Comparison of ENCODE assay signal across 27 cellular contexts in the genomic region with DNA sequence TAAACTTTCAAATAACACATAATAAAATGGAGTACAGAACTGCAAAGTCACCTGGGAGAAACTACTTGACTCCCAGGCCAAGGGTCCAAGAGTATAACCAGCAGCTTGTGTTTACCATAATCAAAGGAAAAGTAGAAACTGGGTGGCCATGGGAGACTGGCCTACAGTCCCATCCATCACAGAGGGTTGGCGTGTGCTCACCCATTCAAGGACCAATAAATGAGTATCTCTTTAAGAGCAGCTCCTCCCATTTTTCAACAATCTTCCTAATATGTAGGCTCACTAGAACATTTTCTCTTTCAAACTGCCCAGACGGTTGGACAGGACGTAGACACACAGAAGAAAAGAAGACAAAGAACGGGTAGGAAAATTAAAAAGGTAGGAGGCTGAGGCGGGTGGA. TPM values are rescaled to one million over a fixed set of nuclear protein-coding genes. Genes with fewer than 3 reads are reported as not detected.
DNase-seq lines count a peak whose midpoint lies in the region; ATAC-seq, FAIRE-seq and TF ChIP-seq lines count a peak whose summit lies in the region.
"Had no signal": no experiment of that assay in that cellular context is flagged by ENCODE, and none has a peak within 500 bp of the region (broad histone marks: within the 10 kb centered on the region; RNA-seq: fewer than 3 reads in every experiment).

Gene FMO3, plus strand, starts transcription at position 302 of the 400 bp plus-strand sequence. CDS start 1,754 bp downstream, outside the sequence.

- H3K27me3 Mint-ChIP-seq in glutamatergic neuron (ENCODE audit: unreplicated experiment), result peaks cover 6% of the 10 kb centered on the region
- H3K27me3 Mint-ChIP-seq: IgD-negative memory B cell had no signal

- no peak for FAIRE-seq in HepG2 (lab: Jason Lieb, UNC)
- no peak for FAIRE-seq in GM12878 (lab: Jason Lieb, UNC)
- FAIRE-seq: H1 had no signal

- H4K20me1 ChIP-seq in HepG2 (ENCODE audit: insufficient read depth, low read length) (no peaks in the 10 kb centered on the region), GM12878 (ENCODE audit: control insufficient read depth, insufficient read depth) (no peaks in the 10 kb centered on the region)

- H3K36me3 Mint-ChIP-seq in glutamatergic neuron (ENCODE audit: unreplicated experiment), result no peaks in the 10 kb centered on the region
- H3K36me3 Mint-ChIP-seq: IgD-negative memory B cell had no signal

- no peak within 1 kb of the TSS for H3K4me3 Mint-ChIP-seq in glutamatergic neuron (ENCODE audit: unreplicated experiment)
- H3K4me3 Mint-ChIP-seq: IgD-negative memory B cell had no signal

- CTCF ChIA-PET in HepG2 (lab: Yijun Ruan, JAX; ENCODE audit: low intra/inter-chr PET ratio, low total read pairs) (no interaction called here), GM12878 (lab: Yijun Ruan, JAX) (interaction anchor here (1.9 kb wide), 1 partner anchor 9 kb away, joined by 8 read pairs; no protein-coding TSS in a partner anchor)

- SMC1A ChIA-PET in GM12878 (lab: Charles Lee; ENCODE audit: uncharacterized antibody, unreplicated experiment), result interaction anchor here (0.6 to 1.1 kb wide), 2 partner anchors 11 to 12 kb away, joined by 3 read pairs; no protein-coding TSS in a partner anchor

- TF ChIP-seq EP300 in HepG2 (IDR thresholded peaks at IDR 0.05; ENCODE audit: low read depth in 2 of 2, low read length in 2 of 2) (no peak), HepG2 (CRISPR knock-in tag; IDR thresholded peaks at IDR 0.05; ENCODE audit: borderline replicate concordance) (no peak), GM12878 (IDR thresholded peaks at IDR 0.05; ENCODE audit: borderline replicate concordance in 1 of 2, control insufficient read depth in 1 of 2, low read depth in 2 of 2, low read length in 2 of 2) (no peak)

- TF ChIP-seq CTCF in liver (IDR thresholded peaks at IDR 0.05; ENCODE audit: low read depth, low read length, missing input control) (no peak), HepG2 (CRISPR knock-in tag; IDR thresholded peaks at IDR 0.05) (no peak), GM12878 (IDR thresholded peaks at IDR 0.05 in 2 of 3, conservative IDR thresholded peaks at IDR 0.05 in 1 of 3; ENCODE audit: control insufficient read depth in 2 of 3, extremely low read depth in 1 of 3, insufficient read depth in 1 of 3, low read depth in 3 of 3, low read length in 3 of 3) (no peak), lower lobe of right lung (IDR thresholded peaks at IDR 0.05) (no peak), glutamatergic neuron (IDR thresholded peaks at IDR 0.05; ENCODE audit: partially characterized antibody, unreplicated experiment) (no peak)

- no peak within 1 kb of the TSS for H2AFZ ChIP-seq in HepG2 (ENCODE audit: low read length)
- H2AFZ ChIP-seq in GM12878 (ENCODE audit: control insufficient read depth, low read depth, low read length), result no peak within 1 kb of the TSS

- H3K9me3 ChIP-seq in liver (ENCODE audit: control insufficient read depth in 4 of 4, low read length in 3 of 4) (no peaks in the 10 kb centered on the region), HepG2 (ENCODE audit: low read length) (no peaks in the 10 kb centered on the region), GM12878 (replicated peaks; ENCODE audit: control insufficient read depth, insufficient read depth, low read length) (no peaks in the 10 kb centered on the region), lower lobe of right lung (no peaks in the 10 kb centered on the region)
- H3K9me3 ChIP-seq: SJCRH30 had no signal

- H3K9ac ChIP-seq in liver (ENCODE audit: low read depth in 1 of 2, low read length in 2 of 2) (peak within 1 kb of the TSS; percentile 92 to 93), HepG2 (ENCODE audit: insufficient read depth, low read depth, low read length) (no peak within 1 kb of the TSS), GM12878 (ENCODE audit: control insufficient read depth, insufficient read depth, low read length) (no peak within 1 kb of the TSS)
- H3K9ac ChIP-seq: KMS-11 had no signal

- H3K4me1 Mint-ChIP-seq in glutamatergic neuron (ENCODE audit: low read depth, unreplicated experiment), result no peaks in the 10 kb centered on the region

- H3K79me2 ChIP-seq in HepG2 (ENCODE audit: insufficient read depth, low read length) (no peaks in the 10 kb centered on the region), GM12878 (ENCODE audit: control insufficient read depth, insufficient read depth, low read length) (no peaks in the 10 kb centered on the region)

- no peak within 1 kb of the TSS for H3K27ac Mint-ChIP-seq in glutamatergic neuron (ENCODE audit: unreplicated experiment)
- H3K27ac Mint-ChIP-seq: IgD-negative memory B cell had no signal

- in situ Hi-C loops in HepG2 (cut with HindIII; ENCODE audit: extremely low pct_ligation_motif_present, low pct_unique_long_range_greater_than_20kb), result no loop called here
- in situ Hi-C loops in GM12878 (cut with MboI), result no loop called here

- H3K36me3 ChIP-seq in liver (ENCODE audit: control insufficient read depth in 4 of 4, insufficient read depth in 3 of 4, low read depth in 1 of 4, low read length in 3 of 4) (peaks cover 0 to 2% (median 0%) of the 10 kb centered on the region in 4 donors), HepG2 (replicated peaks in 1 of 2; ENCODE audit: control insufficient read depth in 1 of 2, insufficient read depth in 2 of 2, low read length in 2 of 2) (no peaks in the 10 kb centered on the region), GM12878 (ENCODE audit: control insufficient read depth in 2 of 2, insufficient read depth in 2 of 2, low read length in 1 of 2) (no peaks in the 10 kb centered on the region), lower lobe of right lung (no peaks in the 10 kb centered on the region)
- H3K36me3 ChIP-seq: SJCRH30 had no signal

- no peaks in the 10 kb centered on the region for H3K9me3 Mint-ChIP-seq in glutamatergic neuron (ENCODE audit: unreplicated experiment)

- H3K4me2 ChIP-seq in HepG2 (ENCODE audit: low read depth, low read length) (no peak within 1 kb of the TSS), GM12878 (ENCODE audit: control insufficient read depth, insufficient read depth) (no peak within 1 kb of the TSS)
- H3K4me2 ChIP-seq: KMS-11 had no signal

- TF ChIP-seq RAD21 in liver (IDR thresholded peaks at IDR 0.05) (peak in 1 of 2 donors; percentile 39), HepG2 (CRISPR knock-in tag; IDR thresholded peaks at IDR 0.05) (no peak), GM12878 (IDR thresholded peaks at IDR 0.05; ENCODE audit: insufficient read depth, low read depth, low read length) (no peak)

- 40% methylated on average over 5 of the region's 5 CpGs for WGBS in liver
- 45% methylated on average over 5 of the region's 5 CpGs for WGBS in HepG2 (ENCODE audit: low lambda C conversion rate)
- 43% methylated on average over 5 of the region's 5 CpGs for WGBS in GM12878 (ENCODE audit: insufficient coverage, insufficient replicate concordance, low lambda C conversion rate, missing lambda C conversion rate)

- TF ChIP-seq POLR2A in HepG2 (IDR thresholded peaks at IDR 0.05; ENCODE audit: insufficient read depth in 1 of 2, low read depth in 2 of 2, low read length in 2 of 2), result no peak
- no peak for TF ChIP-seq POLR2A in GM12878 (IDR thresholded peaks at IDR 0.05; ENCODE audit: low read depth, low read length)
- TF ChIP-seq POLR2A in GM18505 (IDR thresholded peaks at IDR 0.05; ENCODE audit: borderline replicate concordance, extremely low read depth, insufficient read depth, insufficient read length), result no peak

- H3K4me3 ChIP-seq in liver (ENCODE audit: low read depth in 1 of 3, low read length in 3 of 3) (peak within 1 kb of the TSS; percentile 64 to 99 (median 89)), HepG2 (replicated peaks in 1 of 3; ENCODE audit: insufficient read depth in 1 of 3, low read depth in 2 of 3, low read length in 3 of 3) (no peak within 1 kb of the TSS), GM12878 (no peak within 1 kb of the TSS), lower lobe of right lung (no peak within 1 kb of the TSS)
- H3K4me3 ChIP-seq: SJCRH30 had no signal

- peak within 1 kb of the TSS; percentile 56 to 73 for H3K27ac ChIP-seq in liver (ENCODE audit: low read depth in 1 of 2, low read length in 2 of 2)
- H3K27ac ChIP-seq in HepG2 (ENCODE audit: extremely low read length, insufficient read depth, low read length), result no peak within 1 kb of the TSS
- H3K27ac ChIP-seq in GM12878 (ENCODE audit: control insufficient read depth, insufficient read depth), result no peak within 1 kb of the TSS
- H3K27ac ChIP-seq in lower lobe of right lung, result no peak within 1 kb of the TSS
- H3K27ac ChIP-seq: 22Rv1, KMS-11, SJCRH30 had no signal

- H3K4me1 ChIP-seq in liver (ENCODE audit: control insufficient read depth in 4 of 4, insufficient read depth in 4 of 4, low read length in 3 of 4) (peaks cover 4 to 39% (median 31%) of the 10 kb centered on the region in 4 donors), HepG2 (ENCODE audit: insufficient read depth, low read length) (no peaks in the 10 kb centered on the region), GM12878 (ENCODE audit: control insufficient read depth, insufficient read depth, low read length) (no peaks in the 10 kb centered on the region), lower lobe of right lung (no peaks in the 10 kb centered on the region)
- H3K4me1 ChIP-seq: SJCRH30 had no signal

- ATAC-seq in HepG2 (no peak), GM12878 (no peak), lower lobe of right lung (no peak), GM18505 (IDR thresholded peaks at IDR 0.05; ENCODE audit: unreplicated experiment) (no peak), GM21360 (IDR thresholded peaks at IDR 0.05; ENCODE audit: unreplicated experiment) (no peak)
- ATAC-seq: PC-3, Right ventricle myocardium inferior had no signal

- DNase-seq in HepG2 (ENCODE audit: low spot score) (no peak), GM12878 (ENCODE audit: low read depth, low spot score) (no peak), lower lobe of right lung (no peak), NCI-H1436 (lab: John Stamatoyannopoulos, UW) (no peak), glutamatergic neuron (no peak)
- DNase-seq: Calu3; DMS153; DND-41; HCEC 1CT; NCI-H1092; NCI-H146; NCI-H1930; NCI-H2107; NCI-H446; NCI-H524 treated with DMSO at 0.1 percent for 48 hours; NCI-H774; NK-92 treated with Interleukin-12 subunit alpha and Interleukin-12 subunit beta, amount 100 ng/mL, for 24 hours; PC-3; SJCRH30 had no signal

- POLR2A ChIA-PET in HepG2 (lab: Yijun Ruan, JAX) (no interaction called here), GM12878 (lab: Charles Lee) (no interaction called here)

- RAD21 ChIA-PET in GM12878 (lab: Charles Lee; ENCODE audit: unreplicated experiment), result no interaction called here

- intact Hi-C loops in HepG2 (cut with micrococcal nuclease; ENCODE audit: unreplicated experiment) (no loop called here), GM12878 (cut with micrococcal nuclease; ENCODE audit: unreplicated experiment) (no loop called here), lower lobe of right lung (cut with DNase I) (no loop called here)

- BruUV-seq in HepG2 (replicated peaks; lab: Mats Ljungman, UMichigan), result no TSS peak
- BruUV-seq in GM12878 (replicated peaks; lab: Mats Ljungman, UMichigan), result no TSS peak

- no peaks in the 10 kb centered on the region for H3K27me3 ChIP-seq in liver (ENCODE audit: control insufficient read depth in 4 of 4, insufficient read depth in 4 of 4, low read length in 3 of 4)
- H3K27me3 ChIP-seq in HepG2 (ENCODE audit: control insufficient read depth in 1 of 2, insufficient read depth in 2 of 2, low read length in 2 of 2), result no peaks in the 10 kb centered on the region
- no peaks in the 10 kb centered on the region for H3K27me3 ChIP-seq in GM12878 (replicated peaks in 1 of 2; ENCODE audit: control insufficient read depth in 2 of 2, insufficient read depth in 2 of 2, low read length in 1 of 2)
- H3K27me3 ChIP-seq in lower lobe of right lung (ENCODE audit: low read depth), result no peaks in the 10 kb centered on the region
- H3K27me3 ChIP-seq: SJCRH30 had no signal

RNA-seq across cellular contexts. Expression of gene FMO3, which starts in this region (rescaled TPM):
- 100 to 1,000 TPM in 1 of 2 donors, 10 to 100 TPM in 1; 11.1 to 276 TPM for total RNA-seq in liver
- 100 to 1,000 TPM in 1 of 2 donors, 10 to 100 TPM in 1; 99.5 to 147 TPM for polyA plus RNA-seq in liver
- not detected in 2 replicates for total RNA-seq in HepG2 (2016; rRNA removed; fragmentation: Illumina TruSeq; extraction: Trizol)
- total RNA-seq in HepG2 (2016; cell fraction: cytosol; rRNA removed; fragmentation: Illumina TruSeq; extraction: Trizol; ENCODE audit: low read depth), result not detected in 2 replicates
- total RNA-seq in HepG2 (2016; cell fraction: insoluble cytoplasmic fraction; rRNA removed; fragmentation: Illumina TruSeq; extraction: Trizol), result not detected in 2 replicates
- not detected in 2 replicates for total RNA-seq in HepG2 (2016; cell fraction: membrane; rRNA removed; fragmentation: Illumina TruSeq; extraction: Trizol)
- total RNA-seq in HepG2 (2016; cell fraction: nucleus; rRNA removed; fragmentation: Illumina TruSeq; extraction: Trizol), result not detected in 2 replicates
- polyA plus RNA-seq in HepG2 (2011; rRNA removed), result not detected in 2 replicates
- not detected in 2 replicates for polyA plus RNA-seq in HepG2 (2011; cell fraction: cytosol; rRNA removed)
- not detected in 2 replicates for polyA plus RNA-seq in HepG2 (2011; cell fraction: nucleus; rRNA removed)
- not detected in 2 replicates for polyA plus RNA-seq in HepG2 (2012)
- not detected in 2 replicates for polyA plus RNA-seq in HepG2 (2016; cell fraction: cytosol; fragmentation: Illumina TruSeq; extraction: Trizol; ENCODE audit: low read depth)
- polyA plus RNA-seq in HepG2 (2016; cell fraction: insoluble cytoplasmic fraction; fragmentation: Illumina TruSeq; extraction: Trizol; ENCODE audit: low read depth), result not detected in 2 replicates
- polyA plus RNA-seq in HepG2 (2016; cell fraction: membrane; fragmentation: Illumina TruSeq; extraction: Trizol; ENCODE audit: low read depth), result not detected in 2 replicates
- polyA plus RNA-seq in HepG2 (2016; cell fraction: nucleus; fragmentation: Illumina TruSeq; extraction: Trizol; ENCODE audit: insufficient read depth, low read depth), result not detected in 2 replicates
- not detected in 2 replicates for polyA minus RNA-seq in HepG2 (2011; rRNA and poly(A)+ RNA removed; ENCODE audit: low replicate concordance)
- polyA minus RNA-seq in HepG2 (2011; cell fraction: cytosol; rRNA and poly(A)+ RNA removed), result not detected in 2 replicates
- polyA minus RNA-seq in HepG2 (2011; cell fraction: nucleus; rRNA and poly(A)+ RNA removed), result not detected in 2 replicates
- total RNA-seq in GM12878 (2013; cell fraction: nucleolus; rRNA removed), result not detected in 2 replicates
- total RNA-seq in GM12878 (2014; rRNA removed), result not detected in 2 replicates
- not detected in 2 replicates for total RNA-seq in GM12878 (2014; rRNA removed; fragmentation: Illumina TruSeq; extraction: Trizol)
- total RNA-seq in GM12878 (2021), result 0.08 and 0.10 TPM in 2 replicates
- not detected for polyA plus RNA-seq in GM12878 (2011; ENCODE audit: low read depth)
- polyA plus RNA-seq in GM12878 (2011; rRNA removed), result 0.08 and 0.46 TPM in 2 replicates
- 0.07 TPM in 1 of 2 replicates, not detected in the other for polyA plus RNA-seq in GM12878 (2011; cell fraction: cytosol; rRNA removed)
- 0.12 and 0.16 TPM in 2 replicates for polyA plus RNA-seq in GM12878 (2011; cell fraction: nucleus; rRNA removed)
- not detected in 2 replicates for polyA plus RNA-seq in GM12878 (2012)
- polyA plus RNA-seq in GM12878 (2014; fragmentation: Illumina TruSeq; extraction: Trizol), result not detected in 2 replicates
- not detected for polyA plus RNA-seq in GM12878 (2014; fragmentation: Nextera tagmentation; extraction: Ambion mirVana)
- polyA plus RNA-seq in GM12878 (2014; rRNA removed), result not detected in 2 replicates
- polyA plus RNA-seq in GM12878 (2016; fragmentation: Nextera tagmentation; extraction: Ambion mirVana), result not detected
- polyA minus RNA-seq in GM12878 (2011; rRNA and poly(A)+ RNA removed), result 0.10 TPM in 1 of 2 replicates, not detected in the other
- not detected in 2 replicates for polyA minus RNA-seq in GM12878 (2011; cell fraction: cytosol; rRNA and poly(A)+ RNA removed)
- not detected in 2 replicates for polyA minus RNA-seq in GM12878 (2011; cell fraction: nucleus; rRNA and poly(A)+ RNA removed)
- total RNA-seq in lower lobe of right lung, result 13.4 TPM
- not detected for total RNA-seq in glutamatergic neuron (ENCODE audit: unreplicated experiment)
- total RNA-seq: Calu3, H1, PC-3, SJCRH30 had no signal
- polyA plus RNA-seq: H1, IgD-negative memory B cell had no signal

Comparison
In these comparisons a context has a peak if more than half of its experiments do, and no peak if none do; other contexts are left out.
1. RNA of gene FMO3 (total RNA-seq): 11.1 to 276 TPM in liver and 13.4 TPM in lower lobe of right lung (single experiment); not detected in HepG2, 0.08 to 0.10 TPM in GM12878 and not detected in glutamatergic neuron (single experiment); every median in the first group is over 10 times any median in the second.
2. RNA of gene FMO3 (polyA plus RNA-seq): 99.5 to 147 TPM in liver; not detected in HepG2 and 0.07 to 0.46 TPM in GM12878; every median in the first group is over 10 times any median in the second.
3. H3K27ac ChIP-seq: peak in liver (2 of 2); none in HepG2 (single experiment), GM12878 (single experiment) and lower lobe of right lung (single experiment).
4. H3K4me3 ChIP-seq: peak in liver (3 of 3); none in HepG2 (0 of 3), GM12878 (single experiment) and lower lobe of right lung (single experiment).
5. H3K9ac ChIP-seq: peak in liver (2 of 2); none in HepG2 (single experiment) and GM12878 (single experiment).